9 cellular contexts compared by ENCODE assay signal in genomic region chr4:168630445-168631187, GRCh38.
DNase-seq lines count a peak whose midpoint lies in the region; ATAC-seq and TF ChIP-seq lines count a peak whose summit lies in the region.
"Had no signal": no experiment of that assay in that cellular context is flagged by ENCODE, and none has a peak within 500 bp of the region (broad histone marks: within the 10 kb centered on the region; RNA-seq: fewer than 3 reads in every experiment).

No MANE protein-coding gene starts in this region.

- no peak for TF ChIP-seq CTCF in A673 (conservative IDR thresholded peaks at IDR 0.05; ENCODE audit: low read depth, low read length)

- H3K9ac ChIP-seq in HUES48 (ENCODE audit: low read depth, low read length) (no peak overlapping the region), muscle layer of colon (ENCODE audit: low read length) (peak overlapping the region; percentile 42)

- H3K9me3 ChIP-seq in A673 (ENCODE audit: low read depth, low read length, poor library complexity, severe bottlenecking) (no peaks in the 10 kb centered on the region), HUES48 (ENCODE audit: control insufficient read depth, insufficient read depth, low read length) (no peaks in the 10 kb centered on the region), ectodermal cell (ENCODE audit: control insufficient read depth, low read length) (no peaks in the 10 kb centered on the region), muscle layer of colon (ENCODE audit: low read length) (no peaks in the 10 kb centered on the region)

- DNase-seq in A673 (ENCODE audit: low spot score) (peak; percentile 60), hypothalamus (lab: John Stamatoyannopoulos, UW) (no peak), cortex of kidney (lab: John Stamatoyannopoulos, UW) (no peak)
- DNase-seq: DND-41 had no signal

- POLR2A ChIA-PET in A673 (lab: Charles Lee; ENCODE audit: low non-redundant PET) = no interaction called here

- no peaks in the 10 kb centered on the region for H3K27me3 ChIP-seq in A673 (replicated peaks; ENCODE audit: insufficient read depth, low read depth, low read length, poor library complexity)
- peaks cover 16% of the 10 kb centered on the region for H3K27me3 ChIP-seq in HUES48 (ENCODE audit: control insufficient read depth, insufficient read depth, low read length)
- H3K27me3 ChIP-seq in ectodermal cell (ENCODE audit: control insufficient read depth, insufficient read depth, low read length, poor library complexity, severe bottlenecking) = no peaks in the 10 kb centered on the region
- H3K27me3 ChIP-seq in muscle layer of colon (ENCODE audit: control insufficient read depth in 1 of 2, insufficient read depth in 2 of 2, low read length in 2 of 2) = no peaks in the 10 kb centered on the region

- no peaks in the 10 kb centered on the region for H3K36me3 ChIP-seq in A673 (ENCODE audit: insufficient read depth, low read length, poor library complexity, severe bottlenecking)
- no peaks in the 10 kb centered on the region for H3K36me3 ChIP-seq in HUES48 (ENCODE audit: control insufficient read depth, insufficient read depth, low read length)
- no peaks in the 10 kb centered on the region for H3K36me3 ChIP-seq in ectodermal cell (ENCODE audit: control insufficient read depth, insufficient read depth, low read length)
- H3K36me3 ChIP-seq in muscle layer of colon (ENCODE audit: insufficient read depth, low read length) = no peaks in the 10 kb centered on the region

- ATAC-seq in HG03469 (IDR thresholded peaks at IDR 0.05; ENCODE audit: unreplicated experiment) (no peak), GM21360 (IDR thresholded peaks at IDR 0.05; ENCODE audit: unreplicated experiment) (no peak)

- no TSS peak for BruUV-seq in A673 (replicated peaks; lab: Mats Ljungman, UMichigan)

- peak overlapping the region; percentile 58 for H3K27ac ChIP-seq in A673 (ENCODE audit: low read depth, low read length, poor library complexity, severe bottlenecking)
- peak overlapping the region; percentile 89 for H3K27ac ChIP-seq in HUES48 (ENCODE audit: low read depth, low read length)
- H3K27ac ChIP-seq in ectodermal cell (ENCODE audit: insufficient read depth, low read depth, low read length, poor library complexity, severe bottlenecking) = peak overlapping the region; percentile 95
- peak overlapping the region; percentile 75 for H3K27ac ChIP-seq in muscle layer of colon (ENCODE audit: low read depth, low read length)

- WGBS in ectodermal cell, 2 experiments = 83 to 85% methylated on average over 12 of the region's 12 CpGs

- intact Hi-C loops in A673 (cut with micrococcal nuclease; ENCODE audit: unreplicated experiment) = loop anchor here (2.0 kb wide), 2 partner anchors 18 to 46 kb away; no protein-coding TSS in a partner anchor

- peaks cover 45% of the 10 kb centered on the region for H3K4me1 ChIP-seq in A673 (ENCODE audit: insufficient read depth, low read length, poor library complexity, severe bottlenecking)
- H3K4me1 ChIP-seq in HUES48 (ENCODE audit: control insufficient read depth, insufficient read depth, low read length) = peaks cover 41% of the 10 kb centered on the region
- H3K4me1 ChIP-seq in ectodermal cell (ENCODE audit: control insufficient read depth, insufficient read depth, low read length) = peaks cover 41% of the 10 kb centered on the region
- peaks cover 22% of the 10 kb centered on the region for H3K4me1 ChIP-seq in muscle layer of colon (ENCODE audit: insufficient read depth, low read length)

- CTCF ChIA-PET in A673 (lab: Charles Lee) = no interaction called here

- peak overlapping the region; percentile 68 for H3K4me3 ChIP-seq in A673 (ENCODE audit: low read depth, low read length, poor library complexity, severe bottlenecking)
- peak overlapping the region; percentile 74 for H3K4me3 ChIP-seq in HUES48 (ENCODE audit: low read depth, low read length)
- peak overlapping the region; percentile 69 for H3K4me3 ChIP-seq in ectodermal cell (ENCODE audit: insufficient read depth, low read depth, low read length)
- H3K4me3 ChIP-seq in muscle layer of colon (ENCODE audit: low read depth in 1 of 2, low read length in 2 of 2) = peak overlapping the region; percentile 52 to 85
